Comparison of ENCODE assay signal across 8 cellular contexts in genomic region chr22:39316440-39317083, GRCh38. TPM values are rescaled to one million over a fixed set of nuclear protein-coding genes. Genes with fewer than 3 reads are reported as not detected.
A peak's percentile ranks its signal among the peaks of the same experiment; 100 is the strongest.
DNase-seq lines count a peak whose midpoint lies in the region; ATAC-seq and TF ChIP-seq lines count a peak whose summit lies in the region.

No MANE protein-coding gene starts in this region.

- no peak overlapping the region for H2AK5ac ChIP-seq in neuronal stem cell (ENCODE audit: low read depth, low read length)

- no peak overlapping the region for H2BK5ac ChIP-seq in neuronal stem cell (ENCODE audit: low read length)

- no peak overlapping the region for H3K23ac ChIP-seq in neuronal stem cell (ENCODE audit: low read depth, low read length, poor library complexity)

- H3K18ac ChIP-seq in neuronal stem cell (ENCODE audit: low read length): no peak overlapping the region

- peak; percentile 75 for TF ChIP-seq CTCF in CD4-positive, alpha-beta T cell (IDR thresholded peaks at IDR 0.05)
- TF ChIP-seq CTCF in RWPE2 (IDR thresholded peaks at IDR 0.05; ENCODE audit: poor library complexity, severe bottlenecking) (peak; percentile 94), fibroblast of the aortic adventitia (IDR thresholded peaks at IDR 0.05; ENCODE audit: insufficient read depth, low read length) (peak; percentile 96)

- peak overlapping the region; percentile 96 for H3K27ac Mint-ChIP-seq in CD4-positive, alpha-beta T cell
- peak overlapping the region; percentile 100 for H3K27ac Mint-ChIP-seq in activated T-helper 17 cell treated with anti-CD3 and anti-CD28 coated beads, Interleukin-2, amount 50 U/mL, for 72 hours

- CTCF ChIA-PET in CD4-positive, alpha-beta T cell (lab: Charles Lee): interaction anchor here (0.6 to 5.4 kb wide), 21 partner anchors 10 to 447 kb away, joined by 3 to 43 read pairs (median 3); partner anchors contain the start of genes APOBEC3C, CBX6 and PDGFB

- H2BK120ac ChIP-seq in neuronal stem cell (ENCODE audit: low read depth, low read length): no peak overlapping the region

- no peak overlapping the region for H4K91ac ChIP-seq in neuronal stem cell (ENCODE audit: low read depth, low read length, poor library complexity)

- no peak overlapping the region for H2AFZ ChIP-seq in neuronal stem cell (ENCODE audit: low read length)

- H3K4me1 Mint-ChIP-seq in CD4-positive, alpha-beta T cell (ENCODE audit: low read depth): peaks cover 45% of the 10 kb centered on the region
- peaks cover 4% of the 10 kb centered on the region for H3K4me1 Mint-ChIP-seq in activated T-helper 17 cell treated with anti-CD3 and anti-CD28 coated beads, Interleukin-2, amount 50 U/mL, for 72 hours

- no peak overlapping the region for H2BK12ac ChIP-seq in neuronal stem cell (ENCODE audit: low read length)

- no peaks in the 10 kb centered on the region for H3K27me3 Mint-ChIP-seq in CD4-positive, alpha-beta T cell
- no peaks in the 10 kb centered on the region for H3K27me3 Mint-ChIP-seq in activated T-helper 17 cell treated with anti-CD3 and anti-CD28 coated beads, Interleukin-2, amount 50 U/mL, for 72 hours

- POLR2A ChIA-PET in CD4-positive, alpha-beta T cell (lab: Charles Lee): interaction anchor here (0.6 to 5.9 kb wide), 8 partner anchors 14 to 448 kb away, joined by 3 to 163 read pairs (median 24); partner anchors contain the start of genes ATF4, CBX7 and PDGFB

- no peak overlapping the region for H3K4me2 ChIP-seq in neuronal stem cell (ENCODE audit: insufficient read depth, low read length, poor library complexity, severe bottlenecking)

- no peak overlapping the region for H3K4ac ChIP-seq in neuronal stem cell (ENCODE audit: low read length)

- H3K27me3 ChIP-seq in CD4-positive, alpha-beta T cell (ENCODE audit: control insufficient read depth, insufficient read depth, low read length): no peaks in the 10 kb centered on the region
- H3K27me3 ChIP-seq in RWPE2 (ENCODE audit: insufficient read depth, poor library complexity, severe bottlenecking): no peaks in the 10 kb centered on the region
- H3K27me3 ChIP-seq in neuronal stem cell (ENCODE audit: control insufficient read depth in 3 of 3, insufficient read depth in 3 of 3, low read depth in 1 of 3, low read length in 3 of 3): no peaks in the 10 kb centered on the region
- no peaks in the 10 kb centered on the region for H3K27me3 ChIP-seq in stomach smooth muscle (ENCODE audit: control insufficient read depth in 1 of 2, insufficient read depth in 2 of 2, low read length in 2 of 2)

- H3K36me3 Mint-ChIP-seq in CD4-positive, alpha-beta T cell (ENCODE audit: low read depth): peaks cover 86% of the 10 kb centered on the region
- H3K36me3 Mint-ChIP-seq in activated T-helper 17 cell treated with anti-CD3 and anti-CD28 coated beads, Interleukin-2, amount 50 U/mL, for 72 hours (ENCODE audit: low read depth): peaks cover 87% of the 10 kb centered on the region

- DNase-seq in CD4-positive, alpha-beta T cell: peak; percentile 56 to 73 (median 66)
- DNase-seq in HUDEP-2 (lab: John Stamatoyannopoulos, UW; ENCODE audit: unreplicated experiment in 76 of 76) (peak in 72 of 76 experiments; percentile 23 to 81 (median 63)), RWPE2 (ENCODE audit: low spot score) (peak; percentile 80), fibroblast of the aortic adventitia (ENCODE audit: low read depth) (peak; percentile 94), neuronal stem cell (ENCODE audit: low spot score) (peak; percentile 77)

- no peak overlapping the region for H3K27ac ChIP-seq in CD4-positive, alpha-beta T cell (ENCODE audit: low read depth, low read length)
- peak overlapping the region; percentile 96 for H3K27ac ChIP-seq in RWPE2 (ENCODE audit: poor library complexity, severe bottlenecking)
- no peak overlapping the region for H3K27ac ChIP-seq in neuronal stem cell (replicated peaks; ENCODE audit: low read length)
- H3K27ac ChIP-seq in stomach smooth muscle (ENCODE audit: low read length): peak overlapping the region; percentile 18

- H3K9me3 ChIP-seq in CD4-positive, alpha-beta T cell (ENCODE audit: control insufficient read depth, low read length): no peaks in the 10 kb centered on the region
- H3K9me3 ChIP-seq in RWPE2 (ENCODE audit: severe bottlenecking) (no peaks in the 10 kb centered on the region), neuronal stem cell (replicated peaks in 1 of 2; ENCODE audit: control insufficient read depth in 2 of 2, insufficient read depth in 1 of 2, low read depth in 1 of 2, low read length in 2 of 2) (no peaks in the 10 kb centered on the region), stomach smooth muscle (ENCODE audit: control insufficient read depth in 2 of 2, low read length in 2 of 2) (no peaks in the 10 kb centered on the region)

- H3K79me1 ChIP-seq in neuronal stem cell (ENCODE audit: low read depth, low read length): peaks cover 12% of the 10 kb centered on the region

- no peak overlapping the region for H2BK15ac ChIP-seq in neuronal stem cell (ENCODE audit: low read length)

- no peaks in the 10 kb centered on the region for H3K9me3 Mint-ChIP-seq in CD4-positive, alpha-beta T cell
- no peaks in the 10 kb centered on the region for H3K9me3 Mint-ChIP-seq in activated T-helper 17 cell treated with anti-CD3 and anti-CD28 coated beads, Interleukin-2, amount 50 U/mL, for 72 hours

- ATAC-seq in CD4-positive, alpha-beta T cell (ENCODE audit: poor library complexity): peak; percentile 37
- peak; percentile 42 for ATAC-seq in RWPE2 (ENCODE audit: low read depth)
- ATAC-seq in activated T-helper 17 cell treated with anti-CD3 and anti-CD28 coated beads, Interleukin-2, amount 50 U/mL, for 72 hours (replicated peaks): peak; percentile 47
- ATAC-seq in HG03095 (IDR thresholded peaks at IDR 0.05; ENCODE audit: unreplicated experiment): no peak

- H3K4me3 ChIP-seq in RWPE2 (ENCODE audit: severe bottlenecking) (peak overlapping the region; percentile 80), fibroblast of the aortic adventitia (ENCODE audit: low read depth, low read length) (peak overlapping the region; percentile 90), neuronal stem cell (ENCODE audit: low read length in 2 of 2) (no peak overlapping the region), stomach smooth muscle (ENCODE audit: low read length in 2 of 2) (peak overlapping the region; percentile 47 to 55)

- H3K14ac ChIP-seq in neuronal stem cell (ENCODE audit: low read length): no peak overlapping the region

- peak overlapping the region; percentile 99 for H3K4me3 Mint-ChIP-seq in CD4-positive, alpha-beta T cell
- H3K4me3 Mint-ChIP-seq in activated T-helper 17 cell treated with anti-CD3 and anti-CD28 coated beads, Interleukin-2, amount 50 U/mL, for 72 hours: peak overlapping the region; percentile 99

- WGBS in neuronal stem cell (ENCODE audit: extremely low coverage in 2 of 2, insufficient read length in 2 of 2, insufficient replicate concordance in 1 of 2), 2 donors: no CpG with 5 or more reads among the region's 17 CpGs

- H3K9ac ChIP-seq in neuronal stem cell (ENCODE audit: low read depth, low read length, poor library complexity): no peak overlapping the region
- H3K9ac ChIP-seq in stomach smooth muscle (ENCODE audit: low read length in 2 of 2): peak overlapping the region in 1 of 2 donors; percentile 99

- H4K8ac ChIP-seq in neuronal stem cell (ENCODE audit: low read depth, low read length): no peak overlapping the region

- H3K4me1 ChIP-seq in RWPE2 (ENCODE audit: insufficient read depth, poor library complexity, severe bottlenecking): peaks cover 28% of the 10 kb centered on the region
- peaks cover 18 to 28% of the 10 kb centered on the region in 2 donors for H3K4me1 ChIP-seq in neuronal stem cell (ENCODE audit: control insufficient read depth in 2 of 2, insufficient read depth in 1 of 2, low read depth in 1 of 2, low read length in 2 of 2)
- peaks cover 49% of the 10 kb centered on the region for H3K4me1 ChIP-seq in stomach smooth muscle (ENCODE audit: control insufficient read depth, insufficient read depth, low read length)

- intact Hi-C loops in CD4-positive, alpha-beta T cell (cut with DNase I, micrococcal nuclease): loop anchor here (1.0 to 10.0 kb wide), 6 partner anchors 74 to 1262 kb away; partner anchors contain the start of genes PDGFB (in 2 of the 2), CBX7 (in 1 of the 2) and PICK1 (in 1 of the 2)

- peaks cover 77% of the 10 kb centered on the region for H3K36me3 ChIP-seq in RWPE2 (ENCODE audit: low read depth)
- peaks cover 60 to 73% of the 10 kb centered on the region in 2 donors for H3K36me3 ChIP-seq in neuronal stem cell (replicated peaks in 1 of 2; ENCODE audit: control insufficient read depth in 2 of 2, insufficient read depth in 2 of 2, low read length in 2 of 2)
- H3K36me3 ChIP-seq in stomach smooth muscle (ENCODE audit: control insufficient read depth in 2 of 2, insufficient read depth in 2 of 2, low read length in 2 of 2): peaks cover 64 to 65% of the 10 kb centered on the region in 2 donors

RNA-seq across cellular contexts. Expression of gene RPL3, which starts 2.9 kb away (rescaled TPM):
- total RNA-seq in CD4-positive, alpha-beta T cell: 1,000 to 10,000 TPM; 3,952 to 3,974 TPM
- total RNA-seq in activated T-helper 17 cell treated with anti-CD3 and anti-CD28 coated beads, Interleukin-2, amount 50 U/mL, for 72 hours: 1,000 to 10,000 TPM; 2,256 to 2,974 TPM
- 1,848 and 3,122 TPM in 2 replicates for total RNA-seq in fibroblast of the aortic adventitia (ENCODE audit: low replicate concordance)
- polyA plus RNA-seq in neuronal stem cell (2013, experiment 1 of 2): 3,109 TPM
- 3,051 TPM for polyA plus RNA-seq in neuronal stem cell (2013, experiment 2 of 2)

RNA-seq across cellular contexts. Expression of gene SYNGR1, which starts 33.2 kb away (rescaled TPM):
- total RNA-seq in CD4-positive, alpha-beta T cell: under 1 TPM; 0.44 to 0.59 TPM
- total RNA-seq in activated T-helper 17 cell treated with anti-CD3 and anti-CD28 coated beads, Interleukin-2, amount 50 U/mL, for 72 hours: not detected
- total RNA-seq in fibroblast of the aortic adventitia (ENCODE audit: low replicate concordance): 3.9 and 14.2 TPM in 2 replicates
- 27.7 TPM for polyA plus RNA-seq in neuronal stem cell (2013, experiment 1 of 2)
- 26.2 TPM for polyA plus RNA-seq in neuronal stem cell (2013, experiment 2 of 2)

Comparison
In these comparisons a context has a peak if more than half of its experiments do, and no peak if none do; other contexts are left out.
1. H3K27ac ChIP-seq: peak in RWPE2 (single experiment) and stomach smooth muscle (single experiment); none in CD4-positive, alpha-beta T cell (single experiment) and neuronal stem cell (single experiment).
2. H3K4me3 ChIP-seq: peak in RWPE2 (single experiment), fibroblast of the aortic adventitia (single experiment) and stomach smooth muscle (2 of 2); none in neuronal stem cell (0 of 2).
3. Peak in every context shown above with its lines, with median percentiles within 50 percentile points of each other: DNase-seq and CTCF ChIP-seq.